ENCODE assay signal across 9 cellular contexts in genomic region chr10:8130973-8131911, GRCh38.
DNase-seq lines count a peak whose midpoint lies in the region; ATAC-seq and TF ChIP-seq lines count a peak whose summit lies in the region.
"Had no signal": no experiment of that assay in that cellular context is flagged by ENCODE, and none has a peak within 500 bp of the region (broad histone marks: within the 10 kb centered on the region; RNA-seq: fewer than 3 reads in every experiment).

No MANE protein-coding gene starts in this region.

- H3K4me3 Mint-ChIP-seq in CD4-positive, alpha-beta memory T cell = peak overlapping the region in 1 of 8 donors; percentile 23

- H3K4me1 Mint-ChIP-seq in CD4-positive, alpha-beta memory T cell = peaks cover 19 to 38% (median 24%) of the 10 kb centered on the region in 4 donors

- peak overlapping the region in 2 of 7 donors; percentile 8 to 60 for H3K27ac Mint-ChIP-seq in CD4-positive, alpha-beta memory T cell

- CTCF ChIA-PET in RWPE1 (lab: Yijun Ruan, JAX) = no interaction called here
- CTCF ChIA-PET in CD4-positive, alpha-beta memory T cell (lab: Charles Lee; ENCODE audit: partially characterized antibody) = no interaction called here

- TF ChIP-seq CTCF in RWPE1 (conservative IDR thresholded peaks at IDR 0.05; ENCODE audit: low read depth) = no peak

- H3K36me3 ChIP-seq in CD4-positive, alpha-beta memory T cell (ENCODE audit: insufficient read depth, low read length) = no peaks in the 10 kb centered on the region
- H3K36me3 ChIP-seq: thoracic aorta had no signal

- DNase-seq in RWPE1 (ENCODE audit: low spot score) (peak; percentile 89), non-pigmented ciliary epithelial cell (ENCODE audit: low read depth) (peak; percentile 22), Ammon's horn (ENCODE audit: low spot score) (no peak), cerebellar cortex (ENCODE audit: low spot score) (no peak), NCI-H2107 (lab: John Stamatoyannopoulos, UW) (no peak)
- no peak for DNase-seq in CD4-positive, alpha-beta memory T cell

- no peak overlapping the region for H3K4me3 ChIP-seq in CD4-positive, alpha-beta memory T cell (ENCODE audit: low read length in 2 of 2)
- H3K4me3 ChIP-seq: thoracic aorta had no signal

- intact Hi-C loops in CD4-positive, alpha-beta memory T cell (cut with micrococcal nuclease) = no loop called here

- POLR2A ChIA-PET in RWPE1 (lab: Yijun Ruan, JAX; ENCODE audit: low non-redundant PET) = no interaction called here
- POLR2A ChIA-PET in CD4-positive, alpha-beta memory T cell (lab: Charles Lee; ENCODE audit: partially characterized antibody) = no interaction called here

- H3K27ac ChIP-seq in RWPE1 = no peak overlapping the region
- H3K27ac ChIP-seq in CD4-positive, alpha-beta memory T cell (ENCODE audit: low read depth, low read length) = no peak overlapping the region
- H3K27ac ChIP-seq: thoracic aorta had no signal

- H3K9me3 ChIP-seq in CD4-positive, alpha-beta memory T cell (ENCODE audit: control insufficient read depth in 1 of 2, low read length in 2 of 2) = no peaks in the 10 kb centered on the region
- H3K9me3 ChIP-seq: thoracic aorta had no signal

- no peaks in the 10 kb centered on the region for H3K27me3 ChIP-seq in CD4-positive, alpha-beta memory T cell (ENCODE audit: insufficient read depth, low read length)

- H3K4me1 ChIP-seq in CD4-positive, alpha-beta memory T cell (ENCODE audit: insufficient read depth, low read length) = peaks cover 21% of the 10 kb centered on the region

- peaks cover 0 to 2% (median 0%) of the 10 kb centered on the region in 8 donors for H3K9me3 Mint-ChIP-seq in CD4-positive, alpha-beta memory T cell

- H3K36me3 Mint-ChIP-seq in CD4-positive, alpha-beta memory T cell = no peaks in the 10 kb centered on the region

- peaks cover 0 to 1% of the 10 kb centered on the region in 2 donors for H3K27me3 Mint-ChIP-seq in CD4-positive, alpha-beta memory T cell

- ATAC-seq in GM19043 (IDR thresholded peaks at IDR 0.05; ENCODE audit: low read depth, unreplicated experiment) (peak; percentile 48), HG02970 (IDR thresholded peaks at IDR 0.05; ENCODE audit: low FRiP score, unreplicated experiment) (peak; percentile 66)

Comparison
In these comparisons a context has a peak if more than half of its experiments do, and no peak if none do; other contexts are left out.
1. DNase-seq: peak in RWPE1 (single experiment) and non-pigmented ciliary epithelial cell (single experiment); none in CD4-positive, alpha-beta memory T cell (0 of 5), Ammon's horn (single experiment), cerebellar cortex (single experiment) and NCI-H2107 (single experiment).